ENCODE assay signal across 8 cellular contexts in genomic region chr5:140400730-140401361, GRCh38. TPM values are rescaled to one million over a fixed set of nuclear protein-coding genes. Genes with fewer than 3 reads are reported as not detected.
DNase-seq lines count a peak whose midpoint lies in the region; ATAC-seq and TF ChIP-seq lines count a peak whose summit lies in the region.

No MANE protein-coding gene starts in this region.

- peak overlapping the region; percentile 68 to 81 for H3K4me3 ChIP-seq in right atrium auricular region

- H3K4me3 Mint-ChIP-seq in T-helper 1 cell treated with Interleukin-12 subunit alpha and Interleukin-12 subunit beta and Interleukin-4 antibody, amounts not matched to agents 30 μg/mL and 1 μg/mL, for 36 hours: no peak overlapping the region
- H3K4me3 Mint-ChIP-seq in progenitor cell of endocrine pancreas (ENCODE audit: low read depth): no peak overlapping the region

- peak; percentile 45 for ATAC-seq in GM18499 (IDR thresholded peaks at IDR 0.05; ENCODE audit: insufficient read depth, unreplicated experiment)
- peak; percentile 70 for ATAC-seq in HG02885 (IDR thresholded peaks at IDR 0.05; ENCODE audit: poor library complexity, unreplicated experiment)

- H3K36me3 Mint-ChIP-seq in T-helper 1 cell treated with Interleukin-12 subunit alpha and Interleukin-12 subunit beta and Interleukin-4 antibody, amounts not matched to agents 30 μg/mL and 1 μg/mL, for 36 hours (ENCODE audit: low read depth): peaks cover 8% of the 10 kb centered on the region
- peaks cover 1% of the 10 kb centered on the region for H3K36me3 Mint-ChIP-seq in progenitor cell of endocrine pancreas (ENCODE audit: insufficient read depth)

- no peaks in the 10 kb centered on the region for H3K9me3 Mint-ChIP-seq in T-helper 1 cell treated with Interleukin-12 subunit alpha and Interleukin-12 subunit beta and Interleukin-4 antibody, amounts not matched to agents 30 μg/mL and 1 μg/mL, for 36 hours
- no peaks in the 10 kb centered on the region for H3K9me3 Mint-ChIP-seq in progenitor cell of endocrine pancreas (ENCODE audit: low read depth)

- H3K4me1 ChIP-seq in right atrium auricular region: peaks cover 0 to 37% of the 10 kb centered on the region in 2 donors

- peaks cover 24% of the 10 kb centered on the region for H3K4me1 Mint-ChIP-seq in T-helper 1 cell treated with Interleukin-12 subunit alpha and Interleukin-12 subunit beta and Interleukin-4 antibody, amounts not matched to agents 30 μg/mL and 1 μg/mL, for 36 hours (ENCODE audit: low read depth)
- peaks cover 23% of the 10 kb centered on the region for H3K4me1 Mint-ChIP-seq in progenitor cell of endocrine pancreas (ENCODE audit: low read depth)

- DNase-seq in NCI-H1694 (lab: John Stamatoyannopoulos, UW) (peak; percentile 85), amygdala (lab: John Stamatoyannopoulos, UW) (peak; percentile 67 to 98 (median 94)), right atrium auricular region (ENCODE audit: low spot score) (peak; percentile 92), progenitor cell of endocrine pancreas (ENCODE audit: low spot score, unreplicated experiment) (peak; percentile 84), ureter (ENCODE audit: low spot score) (peak; percentile 91)

- peak overlapping the region; percentile 90 for H3K27ac Mint-ChIP-seq in T-helper 1 cell treated with Interleukin-12 subunit alpha and Interleukin-12 subunit beta and Interleukin-4 antibody, amounts not matched to agents 30 μg/mL and 1 μg/mL, for 36 hours
- H3K27ac Mint-ChIP-seq in progenitor cell of endocrine pancreas: peak overlapping the region; percentile 93

- H3K9me3 ChIP-seq in right atrium auricular region: no peaks in the 10 kb centered on the region

- H3K36me3 ChIP-seq in right atrium auricular region: no peaks in the 10 kb centered on the region

- no peak for TF ChIP-seq CTCF in right atrium auricular region (IDR thresholded peaks at IDR 0.05)
- TF ChIP-seq CTCF in progenitor cell of endocrine pancreas (IDR thresholded peaks at IDR 0.05; ENCODE audit: unreplicated experiment): no peak

- H3K27me3 ChIP-seq in right atrium auricular region: no peaks in the 10 kb centered on the region

- peak overlapping the region; percentile 87 to 94 for H3K27ac ChIP-seq in right atrium auricular region

- no peaks in the 10 kb centered on the region for H3K27me3 Mint-ChIP-seq in T-helper 1 cell treated with Interleukin-12 subunit alpha and Interleukin-12 subunit beta and Interleukin-4 antibody, amounts not matched to agents 30 μg/mL and 1 μg/mL, for 36 hours (ENCODE audit: low read depth)
- H3K27me3 Mint-ChIP-seq in progenitor cell of endocrine pancreas: no peaks in the 10 kb centered on the region

RNA-seq across cellular contexts. Expression of gene ANKHD1, which starts 0.8 kb away (rescaled TPM):
- total RNA-seq in right atrium auricular region: 10 to 100 TPM; 50.4 to 58.6 TPM
- total RNA-seq in progenitor cell of endocrine pancreas: 115 and 117 TPM in 2 replicates
- total RNA-seq in ureter: 201 TPM

RNA-seq across cellular contexts. Expression of gene SLC4A9, which starts 40.9 kb away (rescaled TPM):
- total RNA-seq in right atrium auricular region (not detected), progenitor cell of endocrine pancreas (0.31 and 0.58 TPM in 2 replicates), ureter (0.13 TPM)

RNA-seq across cellular contexts. Expression of gene HBEGF, which starts 54.4 kb away (rescaled TPM):
- 10 to 100 TPM; 32.2 to 60.7 TPM for total RNA-seq in right atrium auricular region
- 0.84 and 1.3 TPM in 2 replicates for total RNA-seq in progenitor cell of endocrine pancreas
- 5.6 TPM for total RNA-seq in ureter

Comparison
In these comparisons a context has a peak if more than half of its experiments do, and no peak if none do; other contexts are left out.
1. Peak in every context shown above with its lines: DNase-seq, ATAC-seq, H3K4me3 ChIP-seq and H3K27ac ChIP-seq.